In genomic region chr1:156836041-156836654, GRCh38 we compare ENCODE assay signal across 15 cellular contexts. TPM values are rescaled to one million over a fixed set of nuclear protein-coding genes. Genes with fewer than 3 reads are reported as not detected.
A peak's percentile ranks its signal among the peaks of the same experiment; 100 is the strongest.
DNase-seq lines count a peak whose midpoint lies in the region; ATAC-seq and TF ChIP-seq lines count a peak whose summit lies in the region.
"Had no signal": no experiment of that assay in that cellular context is flagged by ENCODE, and none has a peak within 500 bp of the region (broad histone marks: within the 10 kb centered on the region; RNA-seq: fewer than 3 reads in every experiment).

No MANE protein-coding gene starts in this region.

- CTCF ChIA-PET in CD8-positive, alpha-beta memory T cell (lab: Charles Lee) = interaction anchor here (1.5 to 6.2 kb wide), 5 partner anchors 17 to 54 kb away, joined by 3 to 109 read pairs (median 19); partner anchors contain the start of genes INSRR and NTRK1
- CTCF ChIA-PET in MCF 10A (lab: Yijun Ruan, JAX) = interaction anchor here (0.6 to 7.5 kb wide), 11 partner anchors 10 to 321 kb away, joined by 3 to 353 read pairs (median 45); partner anchors contain the start of genes INSRR and NTRK1

- BruUV-seq in MCF 10A (replicated peaks; lab: Mats Ljungman, UMichigan) = no TSS peak

- no peaks in the 10 kb centered on the region for H3K9me3 Mint-ChIP-seq in CD8-positive, alpha-beta memory T cell
- no peaks in the 10 kb centered on the region for H3K9me3 Mint-ChIP-seq in T-helper 1 cell treated with Interleukin-12 subunit alpha and Interleukin-12 subunit beta and Interleukin-4 antibody, amounts not matched to agents 30 μg/mL and 1 μg/mL, for 36 hours
- no peaks in the 10 kb centered on the region for H3K9me3 Mint-ChIP-seq in central memory CD8-positive, alpha-beta T cell
- H3K9me3 Mint-ChIP-seq in MCF 10A (ENCODE audit: unreplicated experiment) = no peaks in the 10 kb centered on the region

- peak overlapping the region in 6 of 8 donors; percentile 8 to 95 (median 76) for H3K27ac Mint-ChIP-seq in CD8-positive, alpha-beta memory T cell
- H3K27ac Mint-ChIP-seq in T-helper 1 cell treated with Interleukin-12 subunit alpha and Interleukin-12 subunit beta and Interleukin-4 antibody, amounts not matched to agents 30 μg/mL and 1 μg/mL, for 36 hours = peak overlapping the region; percentile 99
- peak overlapping the region; percentile 96 for H3K27ac Mint-ChIP-seq in central memory CD8-positive, alpha-beta T cell (ENCODE audit: low read depth)
- no peak overlapping the region for H3K27ac Mint-ChIP-seq in MCF 10A (ENCODE audit: low read depth, unreplicated experiment)

- H3K4me3 Mint-ChIP-seq in CD8-positive, alpha-beta memory T cell = peak overlapping the region in 1 of 7 donors; percentile 58
- peak overlapping the region; percentile 81 for H3K4me3 Mint-ChIP-seq in T-helper 1 cell treated with Interleukin-12 subunit alpha and Interleukin-12 subunit beta and Interleukin-4 antibody, amounts not matched to agents 30 μg/mL and 1 μg/mL, for 36 hours
- no peak overlapping the region for H3K4me3 Mint-ChIP-seq in central memory CD8-positive, alpha-beta T cell
- no peak overlapping the region for H3K4me3 Mint-ChIP-seq in MCF 10A (ENCODE audit: unreplicated experiment)

- no peaks in the 10 kb centered on the region for H3K36me3 ChIP-seq in CD8-positive, alpha-beta memory T cell (ENCODE audit: insufficient read depth, low read length)
- H3K36me3 ChIP-seq in breast epithelium = no peaks in the 10 kb centered on the region
- H3K36me3 ChIP-seq: heart left ventricle had no signal

- DNase-seq in CD8-positive, alpha-beta memory T cell = peak in 1 of 5 donors; percentile 45
- no peak for DNase-seq in central memory CD8-positive, alpha-beta T cell (ENCODE audit: low spot score in 2 of 2)
- DNase-seq in OCI-M2 (lab: John Stamatoyannopoulos, UW; ENCODE audit: unreplicated experiment) (no peak), breast epithelium (ENCODE audit: low spot score in 2 of 2) (no peak), MCF 10A (ENCODE audit: unreplicated experiment) (no peak), NCI-H2171 (lab: John Stamatoyannopoulos, UW) (no peak)
- DNase-seq: AML-193, GM23248, heart left ventricle, OCI-M1 had no signal

- intact Hi-C loops in breast epithelium (cut with DNase I; ENCODE audit: low total_unique reads) (no loop called here), MCF 10A (cut with micrococcal nuclease) (no loop called here)

- no peak for TF ChIP-seq CTCF in breast epithelium (IDR thresholded peaks at IDR 0.05)
- no peak for TF ChIP-seq CTCF in MCF 10A (IDR thresholded peaks at IDR 0.05; ENCODE audit: unreplicated experiment)

- no peak overlapping the region for H3K27ac ChIP-seq in CD8-positive, alpha-beta memory T cell (ENCODE audit: low read depth, low read length)
- no peak overlapping the region for H3K27ac ChIP-seq in breast epithelium
- H3K27ac ChIP-seq: GM23248, heart left ventricle had no signal

- H3K27me3 ChIP-seq in CD8-positive, alpha-beta memory T cell (ENCODE audit: insufficient read depth, low read length, poor library complexity, severe bottlenecking) = no peaks in the 10 kb centered on the region
- peaks cover 0 to 4% of the 10 kb centered on the region in 2 donors for H3K27me3 ChIP-seq in breast epithelium

- TF ChIP-seq POLR2A in breast epithelium (IDR thresholded peaks at IDR 0.05) = no peak

- H3K9me3 ChIP-seq in CD8-positive, alpha-beta memory T cell (ENCODE audit: low read length) = no peaks in the 10 kb centered on the region
- H3K9me3 ChIP-seq in breast epithelium = no peaks in the 10 kb centered on the region
- H3K9me3 ChIP-seq: heart left ventricle had no signal

- no peaks in the 10 kb centered on the region for H3K36me3 Mint-ChIP-seq in CD8-positive, alpha-beta memory T cell
- H3K36me3 Mint-ChIP-seq in T-helper 1 cell treated with Interleukin-12 subunit alpha and Interleukin-12 subunit beta and Interleukin-4 antibody, amounts not matched to agents 30 μg/mL and 1 μg/mL, for 36 hours (ENCODE audit: low read depth) = peaks cover 9% of the 10 kb centered on the region
- peaks cover 4% of the 10 kb centered on the region for H3K36me3 Mint-ChIP-seq in central memory CD8-positive, alpha-beta T cell (ENCODE audit: insufficient read depth)
- H3K36me3 Mint-ChIP-seq in MCF 10A (ENCODE audit: insufficient read depth, unreplicated experiment) = no peaks in the 10 kb centered on the region

- peaks cover 18 to 66% of the 10 kb centered on the region in 2 donors for H3K27me3 Mint-ChIP-seq in CD8-positive, alpha-beta memory T cell
- peaks cover 11% of the 10 kb centered on the region for H3K27me3 Mint-ChIP-seq in T-helper 1 cell treated with Interleukin-12 subunit alpha and Interleukin-12 subunit beta and Interleukin-4 antibody, amounts not matched to agents 30 μg/mL and 1 μg/mL, for 36 hours (ENCODE audit: low read depth)
- H3K27me3 Mint-ChIP-seq in central memory CD8-positive, alpha-beta T cell = peaks cover 29% of the 10 kb centered on the region
- H3K27me3 Mint-ChIP-seq in MCF 10A (ENCODE audit: insufficient read depth, unreplicated experiment) = peaks cover 49% of the 10 kb centered on the region

- no peak overlapping the region for H3K4me3 ChIP-seq in CD8-positive, alpha-beta memory T cell (ENCODE audit: low read length)
- no peak overlapping the region for H3K4me3 ChIP-seq in breast epithelium
- H3K4me3 ChIP-seq: GM23248, heart left ventricle, smooth muscle cell had no signal

- POLR2A ChIA-PET in CD8-positive, alpha-beta memory T cell (lab: Charles Lee) = interaction anchor here (0.6 kb wide), 1 partner anchor 30 kb away, joined by 3 read pairs; no protein-coding TSS in a partner anchor
- POLR2A ChIA-PET in MCF 10A (lab: Yijun Ruan, JAX) = no interaction called here

- peaks cover 9 to 17% (median 14%) of the 10 kb centered on the region in 3 donors for H3K4me1 Mint-ChIP-seq in CD8-positive, alpha-beta memory T cell
- peaks cover 62% of the 10 kb centered on the region for H3K4me1 Mint-ChIP-seq in T-helper 1 cell treated with Interleukin-12 subunit alpha and Interleukin-12 subunit beta and Interleukin-4 antibody, amounts not matched to agents 30 μg/mL and 1 μg/mL, for 36 hours (ENCODE audit: low read depth)
- peaks cover 31% of the 10 kb centered on the region for H3K4me1 Mint-ChIP-seq in central memory CD8-positive, alpha-beta T cell
- no peaks in the 10 kb centered on the region for H3K4me1 Mint-ChIP-seq in MCF 10A (ENCODE audit: insufficient read depth, unreplicated experiment)

- ATAC-seq in GM19463 (IDR thresholded peaks at IDR 0.05; ENCODE audit: unreplicated experiment) = peak; percentile 79
- ATAC-seq in central memory CD8-positive, alpha-beta T cell (replicated peaks; ENCODE audit: extremely low read depth, poor library complexity, severe bottlenecking) = peak; percentile 65
- ATAC-seq: heart left ventricle had no signal

- H3K4me1 ChIP-seq in CD8-positive, alpha-beta memory T cell (ENCODE audit: insufficient read depth, low read length) = no peaks in the 10 kb centered on the region
- H3K4me1 ChIP-seq in breast epithelium = no peaks in the 10 kb centered on the region

RNA-seq across cellular contexts. Expression of gene SH2D2A, which starts 19.5 kb away (rescaled TPM):
- total RNA-seq in CD8-positive, alpha-beta memory T cell = 100 to 1,000 TPM; 163 to 170 TPM
- 62.1 TPM for polyA plus RNA-seq in CD8-positive, alpha-beta memory T cell
- 1 to 10 TPM in 2 of 3 donors, not detected in 1; 4.6 to 5.4 TPM for total RNA-seq in breast epithelium
- 19.2 and 27.9 TPM in 2 replicates for total RNA-seq in MCF 10A (2022)
- total RNA-seq: GM23248, LHCN-M2 had no signal

RNA-seq across cellular contexts. Expression of gene INSRR, which starts 22.8 kb away (rescaled TPM):
- total RNA-seq in CD8-positive, alpha-beta memory T cell = under 1 TPM in 1 of 2 experiments, not detected in 1; 0.07 TPM
- polyA plus RNA-seq in CD8-positive, alpha-beta memory T cell = not detected
- total RNA-seq in breast epithelium (under 1 TPM in 2 of 3 donors, not detected in 1; 0.15 to 0.33 TPM), MCF 10A (2022) (not detected in 2 replicates)
- total RNA-seq: GM23248, LHCN-M2, liver had no signal

RNA-seq across cellular contexts. Expression of gene NTRK1, which starts 24.5 kb away (rescaled TPM):
- total RNA-seq in CD8-positive, alpha-beta memory T cell = 1 to 10 TPM; 2.9 to 3.0 TPM
- polyA plus RNA-seq in CD8-positive, alpha-beta memory T cell = not detected
- total RNA-seq in breast epithelium (1 to 10 TPM in 1 of 3 donors, under 1 TPM in 2; 0.16 to 4.9 (median 0.73) TPM), MCF 10A (2022) (0.15 and 0.33 TPM in 2 replicates)
- total RNA-seq: LHCN-M2 had no signal

RNA-seq across cellular contexts. Expression of gene PEAR1, which starts 57.4 kb away (rescaled TPM):
- not detected for total RNA-seq in CD8-positive, alpha-beta memory T cell
- polyA plus RNA-seq in CD8-positive, alpha-beta memory T cell = not detected
- 10 to 100 TPM in 1 of 3 donors, 1 to 10 TPM in 2; 4.0 to 15.1 (median 6.2) TPM for total RNA-seq in breast epithelium
- total RNA-seq in MCF 10A (2022) = 6.5 and 8.8 TPM in 2 replicates
